9 cellular contexts compared by ENCODE assay signal in genomic region chr4:159191989-159192388, GRCh38.
DNase-seq lines count a peak whose midpoint lies in the region; ATAC-seq and TF ChIP-seq lines count a peak whose summit lies in the region.
"Had no signal": no experiment of that assay in that cellular context is flagged by ENCODE, and none has a peak within 500 bp of the region (broad histone marks: within the 10 kb centered on the region; RNA-seq: fewer than 3 reads in every experiment).

No MANE protein-coding gene starts in this region.

- H3K9me3 ChIP-seq in heart right ventricle (no peaks in the 10 kb centered on the region), right cardiac atrium (ENCODE audit: control insufficient read depth, low read length) (no peaks in the 10 kb centered on the region)

- TF ChIP-seq CTCF in heart right ventricle (IDR thresholded peaks at IDR 0.05): peak in 5 of 9 donors; percentile 10 to 36 (median 32)
- peak; percentile 50 for TF ChIP-seq CTCF in fibroblast of pulmonary artery (IDR thresholded peaks at IDR 0.05; ENCODE audit: low read length, missing control alignments)
- no peak for TF ChIP-seq CTCF in omental fat pad (IDR thresholded peaks at IDR 0.05)

- H3K27me3 ChIP-seq in heart right ventricle: no peaks in the 10 kb centered on the region
- H3K27me3 ChIP-seq in right cardiac atrium (ENCODE audit: control insufficient read depth, insufficient read depth): no peaks in the 10 kb centered on the region

- peaks cover 0 to 23% (median 0%) of the 10 kb centered on the region in 9 donors for H3K36me3 ChIP-seq in heart right ventricle

- 81 to 85% methylated on average over 5 of the region's 5 CpGs for WGBS in heart right ventricle, 2 donors
- WGBS in right cardiac atrium: 83% methylated on average over 5 of the region's 5 CpGs

- ATAC-seq in heart right ventricle (no peak), right cardiac atrium (no peak), HG02623 (IDR thresholded peaks at IDR 0.05; ENCODE audit: unreplicated experiment) (no peak), GM18502 (IDR thresholded peaks at IDR 0.05; ENCODE audit: poor library complexity, unreplicated experiment) (no peak), omental fat pad (ENCODE audit: low FRiP score) (no peak)
- ATAC-seq: stimulated activated naive CD8-positive, alpha-beta T cell treated with anti-CD3 and anti-CD28 coated beads, Interleukin-15, Interleukin-2, amounts not matched to agents 100 U/mL and 50 U/mL, for 24 hours had no signal

- peaks cover 0 to 77% (median 34%) of the 10 kb centered on the region in 9 donors for H3K4me1 ChIP-seq in heart right ventricle
- peaks cover 4% of the 10 kb centered on the region for H3K4me1 ChIP-seq in right cardiac atrium (ENCODE audit: control insufficient read depth, insufficient read depth, low read length)

- H3K27ac ChIP-seq in heart right ventricle: no peak overlapping the region
- H3K27ac ChIP-seq in right cardiac atrium (ENCODE audit: low read length): no peak overlapping the region

- no peak for DNase-seq in heart right ventricle
- no peak for DNase-seq in right cardiac atrium
- DNase-seq in OCI-M1 (lab: John Stamatoyannopoulos, UW): peak; percentile 85
- DNase-seq in fibroblast of pulmonary artery (ENCODE audit: low read depth): peak; percentile 69
- no peak for DNase-seq in midbrain (lab: John Stamatoyannopoulos, UW)
- DNase-seq in omental fat pad (ENCODE audit: low spot score): no peak
- DNase-seq: stimulated activated naive CD8-positive, alpha-beta T cell treated with anti-CD3 and anti-CD28 coated beads, Interleukin-15, Interleukin-2, amounts not matched to agents 100 U/mL and 50 U/mL, for 24 hours had no signal

- intact Hi-C loops in heart right ventricle (cut with DNase I): no loop called here
- intact Hi-C loops in right cardiac atrium (cut with DNase I): loop anchor here in 1 of 4 donors (10.0 kb wide), 2 partner anchors 253 to 327 kb away; no protein-coding TSS in a partner anchor

- H3K4me3 ChIP-seq in heart right ventricle (no peak overlapping the region), right cardiac atrium (ENCODE audit: low read length) (no peak overlapping the region), fibroblast of pulmonary artery (replicated peaks; ENCODE audit: low read depth, low read length) (no peak overlapping the region)

Comparison
In these comparisons a context has a peak if more than half of its experiments do, and no peak if none do; other contexts are left out.
1. DNase-seq: peak in OCI-M1 (single experiment) and fibroblast of pulmonary artery (single experiment); none in heart right ventricle (0 of 2), right cardiac atrium (0 of 3), midbrain (single experiment) and omental fat pad (single experiment).
2. CTCF ChIP-seq: peak in heart right ventricle (5 of 9) and fibroblast of pulmonary artery (single experiment); none in omental fat pad (0 of 3).